Comparison of ENCODE assay signal across 1 cellular context in genomic region chr20:53845980-53846379, GRCh38.
TF ChIP-seq lines count a peak whose summit lies in the region.

No MANE protein-coding gene starts in this region.

TF ChIP-seq in SK-N-SH, 30 proteins besides CTCF, POLR2A, EP300 and RAD21 (continued from another document):
- TF ChIP-seq TCF12 (IDR thresholded peaks at IDR 0.05), result no peak
